ENCODE assay signal across 1 cellular context in genomic region chr7:150727381-150727780, GRCh38.
TF ChIP-seq lines count a peak whose summit lies in the region.

No MANE protein-coding gene starts in this region.

TF ChIP-seq in HepG2, 621 proteins besides CTCF, POLR2A, EP300 and RAD21 (continued from another document and continues in another):
- TF ChIP-seq AGO1 (IDR thresholded peaks at IDR 0.05; ENCODE audit: low read depth, low read length, poor library complexity, severe bottlenecking) (no peak), MYC (CRISPR knock-in tag; IDR thresholded peaks at IDR 0.05; ENCODE audit: borderline replicate concordance) (no peak), ZNF333 (CRISPR knock-in tag; IDR thresholded peaks at IDR 0.05; ENCODE audit: borderline replicate concordance) (no peak), POGZ (CRISPR knock-in tag; IDR thresholded peaks at IDR 0.05) (peak; percentile 58; the same call in 1 of the 2 replicates), ZNF556 (CRISPR knock-in tag; IDR thresholded peaks at IDR 0.05; ENCODE audit: borderline replicate concordance) (peak; percentile 41; the same call in 1 of the 2 replicates), ZNF839 (CRISPR knock-in tag; IDR thresholded peaks at IDR 0.05; ENCODE audit: borderline replicate concordance) (no peak), RORA (CRISPR knock-in tag; IDR thresholded peaks at IDR 0.05) (no peak), LCORL (IDR thresholded peaks at IDR 0.05) (no peak), LCORL (CRISPR knock-in tag; IDR thresholded peaks at IDR 0.05) (0 out of 2 replicates have a peak, but pooled peaks have one; percentile 24), ZNF782 (CRISPR knock-in tag; IDR thresholded peaks at IDR 0.05; ENCODE audit: borderline replicate concordance) (no peak), NCOR1 (IDR thresholded peaks at IDR 0.05; ENCODE audit: borderline replicate concordance, low read length) (peak; percentile 69; the same call in 1 of the 2 replicates), ZSCAN30 (CRISPR knock-in tag; IDR thresholded peaks at IDR 0.05) (no peak), PPARG (CRISPR knock-in tag; conservative IDR thresholded peaks at IDR 0.05) (peak; percentile 77), SATB2 (CRISPR knock-in tag; IDR thresholded peaks at IDR 0.05) (no peak), CEBPB (IDR thresholded peaks at IDR 0.05; ENCODE audit: borderline replicate concordance, low read depth, low read length) (peak; percentile 91), SOX5 (CRISPR knock-in tag; IDR thresholded peaks at IDR 0.05; ENCODE audit: borderline replicate concordance) (peak; percentile 90), SCMH1 (CRISPR knock-in tag; IDR thresholded peaks at IDR 0.05; ENCODE audit: borderline replicate concordance) (no peak), NFKBIZ (CRISPR knock-in tag; IDR thresholded peaks at IDR 0.05) (no peak), ZNF564 (CRISPR knock-in tag; IDR thresholded peaks at IDR 0.05) (no peak), HMG20A (CRISPR knock-in tag; IDR thresholded peaks at IDR 0.05; ENCODE audit: borderline replicate concordance) (peak; percentile 58; the same call in 1 of the 2 replicates), RXRA (CRISPR knock-in tag; IDR thresholded peaks at IDR 0.05) (peak; percentile 35; the same call in 1 of the 2 replicates), MED1 (CRISPR knock-in tag; IDR thresholded peaks at IDR 0.05) (0 out of 2 replicates have a peak, but pooled peaks have one; percentile 28), ZBTB4 (CRISPR knock-in tag; IDR thresholded peaks at IDR 0.05; ENCODE audit: borderline replicate concordance) (no peak), ZBTB43 (CRISPR knock-in tag; conservative IDR thresholded peaks at IDR 0.05) (no peak), ZNF570 (CRISPR knock-in tag; IDR thresholded peaks at IDR 0.05; ENCODE audit: borderline replicate concordance) (no peak), ZNF362 (CRISPR knock-in tag; IDR thresholded peaks at IDR 0.05; ENCODE audit: borderline replicate concordance) (no peak), AHDC1 (CRISPR knock-in tag; IDR thresholded peaks at IDR 0.05; ENCODE audit: borderline replicate concordance) (peak; percentile 68; the same call in 1 of the 2 replicates), ZNF709 (CRISPR knock-in tag; IDR thresholded peaks at IDR 0.05) (no peak), ISX (CRISPR knock-in tag; conservative IDR thresholded peaks at IDR 0.05) (no peak), MTF2 (CRISPR knock-in tag; IDR thresholded peaks at IDR 0.05; ENCODE audit: borderline replicate concordance) (no peak), PATZ1 (CRISPR knock-in tag; IDR thresholded peaks at IDR 0.05) (0 out of 2 replicates have a peak, but pooled peaks have one; percentile 33), GMEB1 (CRISPR knock-in tag; IDR thresholded peaks at IDR 0.05; ENCODE audit: borderline replicate concordance) (no peak), NR2C2 (CRISPR knock-in tag; IDR thresholded peaks at IDR 0.05; ENCODE audit: borderline replicate concordance) (peak; percentile 64; the same call in 1 of the 2 replicates), ZNF761 (CRISPR knock-in tag; conservative IDR thresholded peaks at IDR 0.05) (0 out of 2 replicates have a peak, but pooled peaks have one; percentile 36), ZNF382 (CRISPR knock-in tag; IDR thresholded peaks at IDR 0.05; ENCODE audit: borderline replicate concordance) (no peak), JUN (CRISPR knock-in tag; IDR thresholded peaks at IDR 0.05) (no peak), ZFP36L1 (CRISPR knock-in tag; IDR thresholded peaks at IDR 0.05) (no peak), SMAD1 (CRISPR knock-in tag; IDR thresholded peaks at IDR 0.05; ENCODE audit: borderline replicate concordance, low read depth) (no peak), ASH2L (IDR thresholded peaks at IDR 0.05; ENCODE audit: insufficient read length, low read depth, low read length) (no peak), KAT7 (CRISPR knock-in tag; IDR thresholded peaks at IDR 0.05; ENCODE audit: borderline replicate concordance) (no peak), TEAD2 (CRISPR knock-in tag; IDR thresholded peaks at IDR 0.05) (no peak), ZNF720 (CRISPR knock-in tag; IDR thresholded peaks at IDR 0.05) (no peak), HNF4A (CRISPR knock-in tag; IDR thresholded peaks at IDR 0.05) (peak; percentile 97), FOSL2 (CRISPR knock-in tag; IDR thresholded peaks at IDR 0.05) (peak; percentile 27; the same call in 1 of the 2 replicates), SMARCC2 (IDR thresholded peaks at IDR 0.05) (no peak), ATRX (CRISPR knock-in tag; IDR thresholded peaks at IDR 0.05; ENCODE audit: borderline replicate concordance) (no peak), NFYC (CRISPR knock-in tag; IDR thresholded peaks at IDR 0.05) (no peak), KDM6A (CRISPR knock-in tag; IDR thresholded peaks at IDR 0.05; ENCODE audit: low read depth) (0 out of 2 replicates have a peak, but pooled peaks have one; percentile 32)
- TF ChIP-seq, protein P1, sequence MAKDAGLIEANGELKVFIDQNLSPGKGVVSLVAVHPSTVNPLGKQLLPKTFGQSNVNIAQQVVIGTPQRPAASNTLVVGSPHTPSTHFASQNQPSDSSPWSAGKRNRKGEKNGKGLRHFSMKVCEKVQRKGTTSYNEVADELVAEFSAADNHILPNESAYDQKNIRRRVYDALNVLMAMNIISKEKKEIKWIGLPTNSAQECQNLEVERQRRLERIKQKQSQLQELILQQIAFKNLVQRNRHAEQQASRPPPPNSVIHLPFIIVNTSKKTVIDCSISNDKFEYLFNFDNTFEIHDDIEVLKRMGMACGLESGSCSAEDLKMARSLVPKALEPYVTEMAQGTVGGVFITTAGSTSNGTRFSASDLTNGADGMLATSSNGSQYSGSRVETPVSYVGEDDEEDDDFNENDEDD (CRISPR knock-in tag; IDR thresholded peaks at IDR 0.05; ENCODE audit: borderline replicate concordance): no peak
- TF ChIP-seq, protein P2, sequence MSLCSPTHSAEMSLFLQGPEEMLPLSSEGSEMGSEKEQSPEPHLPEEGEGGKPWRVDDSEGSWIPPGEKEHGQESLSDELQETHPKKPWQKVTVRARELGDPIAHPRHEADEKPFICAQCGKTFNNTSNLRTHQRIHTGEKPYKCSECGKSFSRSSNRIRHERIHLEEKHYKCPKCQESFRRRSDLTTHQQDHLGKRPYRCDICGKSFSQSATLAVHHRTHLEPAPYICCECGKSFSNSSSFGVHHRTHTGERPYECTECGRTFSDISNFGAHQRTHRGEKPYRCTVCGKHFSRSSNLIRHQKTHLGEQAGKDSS (CRISPR knock-in tag; IDR thresholded peaks at IDR 0.05; ENCODE audit: borderline replicate concordance, low read depth): no peak
- TF ChIP-seq, protein P3, sequence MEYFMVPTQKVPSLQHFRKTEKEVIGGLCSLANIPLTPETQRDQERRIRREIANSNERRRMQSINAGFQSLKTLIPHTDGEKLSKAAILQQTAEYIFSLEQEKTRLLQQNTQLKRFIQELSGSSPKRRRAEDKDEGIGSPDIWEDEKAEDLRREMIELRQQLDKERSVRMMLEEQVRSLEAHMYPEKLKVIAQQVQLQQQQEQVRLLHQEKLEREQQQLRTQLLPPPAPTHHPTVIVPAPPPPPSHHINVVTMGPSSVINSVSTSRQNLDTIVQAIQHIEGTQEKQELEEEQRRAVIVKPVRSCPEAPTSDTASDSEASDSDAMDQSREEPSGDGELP (IDR thresholded peaks at IDR 0.05; ENCODE audit: borderline replicate concordance, low read depth): peak; percentile 62; the same call in 1 of the 2 replicates
